11 cellular contexts compared by ENCODE assay signal in genomic region chr19:49120325-49120683, GRCh38. TPM values are rescaled to one million over a fixed set of nuclear protein-coding genes. Genes with fewer than 3 reads are reported as not detected.
A peak's percentile ranks its signal among the peaks of the same experiment; 100 is the strongest.
DNase-seq lines count a peak whose midpoint lies in the region; ATAC-seq, FAIRE-seq and TF ChIP-seq lines count a peak whose summit lies in the region.
"Had no signal": no experiment of that assay in that cellular context is flagged by ENCODE, and none has a peak within 500 bp of the region (broad histone marks: within the 10 kb centered on the region; RNA-seq: fewer than 3 reads in every experiment).

No MANE protein-coding gene starts in this region.

- peaks cover 39 to 46% (median 43%) of the 10 kb centered on the region in 10 experiments for H3K4me1 ChIP-seq in BLaER1 treated with 17β-estradiol and CSF1 and Interleukin-3, amounts not matched to agents 10 nM and 100 nM
- H3K4me1 ChIP-seq in KMS-11 (ENCODE audit: low read depth, poor library complexity, severe bottlenecking) (peaks cover 18% of the 10 kb centered on the region), astrocyte (ENCODE audit: insufficient read depth, low read length) (peaks cover 12% of the 10 kb centered on the region)

- H3K27ac ChIP-seq in BLaER1 treated with 17β-estradiol and CSF1 and Interleukin-3, amounts not matched to agents 10 nM and 100 nM, result no peak overlapping the region
- H3K27ac ChIP-seq in KMS-11 (no peak overlapping the region), astrocyte (ENCODE audit: low read depth, low read length) (no peak overlapping the region)

- H3K4me3 ChIP-seq in BLaER1 treated with 17β-estradiol and CSF1 and Interleukin-3, amounts not matched to agents 10 nM and 100 nM, result peak overlapping the region; percentile 58 to 77 (median 66)
- H3K4me3 ChIP-seq in KMS-11 (IDR thresholded peaks at IDR 0.05; ENCODE audit: insufficient read depth, low read depth, low read length), result no peak overlapping the region
- H3K4me3 ChIP-seq in astrocyte (ENCODE audit: insufficient read depth, low read depth, low read length), result no peak overlapping the region

- H3K27me3 Mint-ChIP-seq in astrocyte (ENCODE audit: low read depth, unreplicated experiment), result peaks cover 20% of the 10 kb centered on the region
- peaks cover 10 to 11% of the 10 kb centered on the region in 2 donors for H3K27me3 Mint-ChIP-seq in natural killer cell treated with Interleukin-12 subunit alpha and Interleukin-12 subunit beta and Interleukin-15 and Interleukin-18, amount 100 ng/mL, for 72 hours

- FAIRE-seq in astrocyte (lab: Jason Lieb, UNC), result no peak

- peak overlapping the region; percentile 51 for H3K4me3 Mint-ChIP-seq in astrocyte (ENCODE audit: unreplicated experiment)
- peak overlapping the region; percentile 72 for H3K4me3 Mint-ChIP-seq in natural killer cell treated with Interleukin-12 subunit alpha and Interleukin-12 subunit beta and Interleukin-15 and Interleukin-18, amount 100 ng/mL, for 72 hours

- H3K4me1 Mint-ChIP-seq in astrocyte (ENCODE audit: low read depth, unreplicated experiment), result peaks cover 7% of the 10 kb centered on the region
- peaks cover 22 to 23% of the 10 kb centered on the region in 2 donors for H3K4me1 Mint-ChIP-seq in natural killer cell treated with Interleukin-12 subunit alpha and Interleukin-12 subunit beta and Interleukin-15 and Interleukin-18, amount 100 ng/mL, for 72 hours (ENCODE audit: low read depth in 2 of 2)

- no peak for TF ChIP-seq CTCF in KMS-11 (conservative IDR thresholded peaks at IDR 0.05; ENCODE audit: low read depth, low read length)
- no peak for TF ChIP-seq CTCF in astrocyte (IDR thresholded peaks at IDR 0.05; ENCODE audit: insufficient read depth, low read depth, low read length)

- H3K79me2 ChIP-seq in KMS-11 (ENCODE audit: insufficient read depth, low read depth) (no peaks in the 10 kb centered on the region), astrocyte (ENCODE audit: insufficient read depth, low read length) (no peaks in the 10 kb centered on the region)

- no peaks in the 10 kb centered on the region for H3K36me3 ChIP-seq in BLaER1 treated with 17β-estradiol and CSF1 and Interleukin-3, amounts not matched to agents 10 nM and 100 nM
- H3K36me3 ChIP-seq in KMS-11 (ENCODE audit: insufficient read depth) (no peaks in the 10 kb centered on the region), astrocyte (ENCODE audit: insufficient read depth, low read length) (no peaks in the 10 kb centered on the region)

- peak overlapping the region; percentile 86 to 100 (median 98) for H3K4me2 ChIP-seq in BLaER1 treated with 17β-estradiol and CSF1 and Interleukin-3, amounts not matched to agents 10 nM and 100 nM
- H3K4me2 ChIP-seq in KMS-11 (peak overlapping the region; percentile 96), astrocyte (ENCODE audit: low read length) (peak overlapping the region; percentile 94)

- no peak for ATAC-seq in natural killer cell treated with Interleukin-12 subunit alpha and Interleukin-12 subunit beta and Interleukin-15 and Interleukin-18, amount 100 ng/mL, for 72 hours
- ATAC-seq in HG02642 (IDR thresholded peaks at IDR 0.05; ENCODE audit: poor library complexity, unreplicated experiment), result no peak

- peak overlapping the region; percentile 27 for H3K27ac Mint-ChIP-seq in astrocyte (ENCODE audit: unreplicated experiment)
- no peak overlapping the region for H3K27ac Mint-ChIP-seq in natural killer cell treated with Interleukin-12 subunit alpha and Interleukin-12 subunit beta and Interleukin-15 and Interleukin-18, amount 100 ng/mL, for 72 hours

- H3K9me3 ChIP-seq in BLaER1 treated with 17β-estradiol and CSF1 and Interleukin-3, amounts not matched to agents 10 nM and 100 nM (replicated peaks in 1 of 11), result no peaks in the 10 kb centered on the region
- no peaks in the 10 kb centered on the region for H3K9me3 ChIP-seq in astrocyte (ENCODE audit: insufficient read depth, low read depth, low read length)

- peak overlapping the region; percentile 93; the same call in 1 of the 2 replicates for H2AFZ ChIP-seq in KMS-11 (ENCODE audit: low read depth)
- H2AFZ ChIP-seq in astrocyte (ENCODE audit: low read depth, low read length), result no peak overlapping the region

- H4K20me1 ChIP-seq in BLaER1 treated with 17β-estradiol and CSF1 and Interleukin-3, amounts not matched to agents 10 nM and 100 nM, result peaks cover 0 to 22% (median 10%) of the 10 kb centered on the region in 11 experiments; a peak in 5 of 22 replicates
- H4K20me1 ChIP-seq in KMS-11 (ENCODE audit: insufficient read depth), result no peaks in the 10 kb centered on the region
- peaks cover 17% of the 10 kb centered on the region for H4K20me1 ChIP-seq in astrocyte (ENCODE audit: insufficient read depth, low read length)

- DNase-seq in astrocyte (ENCODE audit: low read depth) (no peak), MV-4-11 (lab: John Stamatoyannopoulos, UW) (no peak), activated gamma-delta T cell treated with Interleukin-2 at 50 U/mL for 16 hours (no peak)
- DNase-seq in natural killer cell treated with Interleukin-12 subunit alpha and Interleukin-12 subunit beta and Interleukin-15 and Interleukin-18, amount 100 ng/mL, for 72 hours (ENCODE audit: low spot score), result no peak
- no peak for DNase-seq in stimulated activated CD4-positive, alpha-beta T cell treated with anti-CD3 and anti-CD28 coated beads, Interleukin-4, amount 100 ng/mL, for 4 hours

- H3K9me3 Mint-ChIP-seq in astrocyte (ENCODE audit: unreplicated experiment), result no peaks in the 10 kb centered on the region
- no peaks in the 10 kb centered on the region for H3K9me3 Mint-ChIP-seq in natural killer cell treated with Interleukin-12 subunit alpha and Interleukin-12 subunit beta and Interleukin-15 and Interleukin-18, amount 100 ng/mL, for 72 hours

- peaks cover 7% of the 10 kb centered on the region for H3K36me3 Mint-ChIP-seq in astrocyte (ENCODE audit: low read depth, unreplicated experiment)
- H3K36me3 Mint-ChIP-seq in natural killer cell treated with Interleukin-12 subunit alpha and Interleukin-12 subunit beta and Interleukin-15 and Interleukin-18, amount 100 ng/mL, for 72 hours, result no peaks in the 10 kb centered on the region

- peak overlapping the region; percentile 60 to 92 (median 82); a peak in 15 of 22 replicates for H3K9ac ChIP-seq in BLaER1 treated with 17β-estradiol and CSF1 and Interleukin-3, amounts not matched to agents 10 nM and 100 nM
- H3K9ac ChIP-seq in KMS-11 (no peak overlapping the region), astrocyte (ENCODE audit: low read length) (no peak overlapping the region)

- peaks cover 21 to 42% (median 34%) of the 10 kb centered on the region in 11 experiments for H3K27me3 ChIP-seq in BLaER1 treated with 17β-estradiol and CSF1 and Interleukin-3, amounts not matched to agents 10 nM and 100 nM
- H3K27me3 ChIP-seq in KMS-11 (ENCODE audit: insufficient read depth, low read depth) (peaks cover 34% of the 10 kb centered on the region), astrocyte (ENCODE audit: insufficient read depth, low read length) (peaks cover 9% of the 10 kb centered on the region)

RNA-seq across cellular contexts. Expression of gene PPFIA3, which starts 1.0 kb away (rescaled TPM):
- total RNA-seq in astrocyte, result 9.2 and 11.7 TPM in 2 replicates
- 10 to 100 TPM in 1 of 2 donors, 1 to 10 TPM in 1; 7.0 to 11.3 TPM for total RNA-seq in natural killer cell treated with Interleukin-12 subunit alpha and Interleukin-12 subunit beta and Interleukin-15 and Interleukin-18, amount 100 ng/mL, for 72 hours

RNA-seq across cellular contexts. Expression of gene C19orf73, which starts 1.4 kb away (rescaled TPM):
- total RNA-seq in astrocyte, result 0.73 and 1.4 TPM in 2 replicates
- total RNA-seq in natural killer cell treated with Interleukin-12 subunit alpha and Interleukin-12 subunit beta and Interleukin-15 and Interleukin-18, amount 100 ng/mL, for 72 hours, result 1 to 10 TPM in 1 of 2 donors, under 1 TPM in 1; 0.95 to 2.9 TPM

RNA-seq across cellular contexts. Expression of gene LIN7B, which starts 6.1 kb away (rescaled TPM):
- 8.9 and 9.7 TPM in 2 replicates for total RNA-seq in astrocyte
- 1 to 10 TPM; 6.0 to 6.1 TPM for total RNA-seq in natural killer cell treated with Interleukin-12 subunit alpha and Interleukin-12 subunit beta and Interleukin-15 and Interleukin-18, amount 100 ng/mL, for 72 hours

RNA-seq across cellular contexts. Expression of gene HRC, which starts 34.9 kb away (rescaled TPM):
- total RNA-seq in astrocyte, result not detected in 2 replicates
- not detected for total RNA-seq in natural killer cell treated with Interleukin-12 subunit alpha and Interleukin-12 subunit beta and Interleukin-15 and Interleukin-18, amount 100 ng/mL, for 72 hours
- total RNA-seq: Daoy, fibroblast of lung, mononuclear cell had no signal

RNA-seq across cellular contexts. Expression of gene SNRNP70, which starts 35.1 kb away (rescaled TPM):
- total RNA-seq in astrocyte, result 173 and 177 TPM in 2 replicates
- 100 to 1,000 TPM; 185 to 346 TPM for total RNA-seq in natural killer cell treated with Interleukin-12 subunit alpha and Interleukin-12 subunit beta and Interleukin-15 and Interleukin-18, amount 100 ng/mL, for 72 hours

Comparison
In these comparisons a context has a peak if more than half of its experiments do, and no peak if none do; other contexts are left out.
1. H3K4me3 ChIP-seq: peak in BLaER1 treated with 17β-estradiol and CSF1 and Interleukin-3, amounts not matched to agents 10 nM and 100 nM (10 of 10); none in KMS-11 (single experiment) and astrocyte (single experiment).
2. H3K9ac ChIP-seq: peak in BLaER1 treated with 17β-estradiol and CSF1 and Interleukin-3, amounts not matched to agents 10 nM and 100 nM (11 of 11); none in KMS-11 (single experiment) and astrocyte (single experiment).
3. Peak in every context shown above with its lines, with median percentiles within 50 percentile points of each other: H3K4me2 ChIP-seq.